Comparison of ENCODE assay signal across 16 cellular contexts in the genomic region with DNA sequence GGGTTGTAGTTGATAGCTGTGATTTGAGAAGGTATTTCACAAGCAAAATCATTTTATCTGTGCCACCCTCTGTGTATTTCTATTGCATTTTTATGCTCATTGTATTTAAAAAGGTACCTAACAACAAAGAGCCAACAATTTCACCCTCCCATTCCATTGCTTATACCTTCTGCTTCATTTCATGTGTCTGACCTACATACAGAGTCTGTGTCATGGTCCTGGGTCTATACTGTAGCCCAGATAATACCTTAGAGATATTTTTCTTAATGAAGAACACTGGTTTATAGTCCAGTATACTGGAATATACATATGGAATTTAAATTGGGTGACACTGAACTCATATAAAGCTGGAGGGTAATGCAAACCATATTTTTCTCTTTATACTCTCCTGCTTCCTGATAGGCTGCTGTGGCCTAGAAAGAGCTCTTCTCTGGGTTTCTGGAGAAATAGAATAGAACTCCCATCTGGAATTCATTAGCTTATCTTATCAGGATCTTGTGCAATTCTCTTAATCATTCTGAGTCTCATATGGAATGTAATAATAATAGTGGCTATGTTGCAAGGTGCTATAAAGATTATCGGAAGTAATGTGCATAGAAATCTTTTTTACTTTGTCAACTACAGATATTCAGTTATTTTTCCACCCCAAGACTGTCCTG. TPM values are rescaled to one million over a fixed set of nuclear protein-coding genes. Genes with fewer than 3 reads are reported as not detected.
DNase-seq lines count a peak whose midpoint lies in the region; ATAC-seq, FAIRE-seq and TF ChIP-seq lines count a peak whose summit lies in the region.
"Had no signal": no experiment of that assay in that cellular context is flagged by ENCODE, and none has a peak within 500 bp of the region (broad histone marks: within the 10 kb centered on the region; RNA-seq: fewer than 3 reads in every experiment).

No MANE protein-coding gene starts in this region.

- H4K20me1 ChIP-seq in astrocyte (ENCODE audit: insufficient read depth, low read length): no peaks in the 10 kb centered on the region

- peaks cover 3% of the 10 kb centered on the region for H3K4me1 ChIP-seq in astrocyte (ENCODE audit: insufficient read depth, low read length)
- H3K4me1 ChIP-seq: BE2C, SJSA1 had no signal

- no peaks in the 10 kb centered on the region for H3K9me3 ChIP-seq in astrocyte (ENCODE audit: insufficient read depth, low read depth, low read length)
- H3K9me3 ChIP-seq: BE2C, SJSA1 had no signal

- H3K4me1 Mint-ChIP-seq in astrocyte (ENCODE audit: low read depth, unreplicated experiment) (peaks cover 4% of the 10 kb centered on the region), T-cell (no peaks in the 10 kb centered on the region)

- no peak overlapping the region for H3K4me3 ChIP-seq in astrocyte (ENCODE audit: insufficient read depth, low read depth, low read length)
- H3K4me3 ChIP-seq in fibroblast of the aortic adventitia (ENCODE audit: low read depth, low read length): no peak overlapping the region
- H3K4me3 ChIP-seq: SJSA1 had no signal

- H3K36me3 ChIP-seq in astrocyte (ENCODE audit: insufficient read depth, low read length): no peaks in the 10 kb centered on the region
- H3K36me3 ChIP-seq: BE2C, SJSA1 had no signal

- H3K9ac ChIP-seq in astrocyte (ENCODE audit: low read length): no peak overlapping the region

- no peak overlapping the region for H2AFZ ChIP-seq in astrocyte (ENCODE audit: low read depth, low read length)

- H3K27me3 Mint-ChIP-seq in astrocyte (ENCODE audit: low read depth, unreplicated experiment): no peaks in the 10 kb centered on the region
- peaks cover under 1 to 3% of the 10 kb centered on the region in 2 donors for H3K27me3 Mint-ChIP-seq in T-cell

- H3K4me2 ChIP-seq in astrocyte (ENCODE audit: low read length): no peak overlapping the region

- no peak overlapping the region for H3K27ac ChIP-seq in astrocyte (ENCODE audit: low read depth, low read length)
- H3K27ac ChIP-seq: RWPE1, SJSA1 had no signal

- FAIRE-seq in astrocyte (lab: Jason Lieb, UNC): no peak

- CTCF ChIA-PET in T-cell (lab: Charles Lee): interaction anchor here in 1 of 2 donors (1.0 kb wide), 1 partner anchor 10 kb away, joined by 3 read pairs; no protein-coding TSS in a partner anchor

- no peaks in the 10 kb centered on the region for H3K79me2 ChIP-seq in astrocyte (ENCODE audit: insufficient read depth, low read length)

- ATAC-seq in HG03571 (IDR thresholded peaks at IDR 0.05; ENCODE audit: unreplicated experiment) (no peak), T-cell (replicated peaks in 1 of 4) (no peak)

- no peak for TF ChIP-seq CTCF in astrocyte (IDR thresholded peaks at IDR 0.05; ENCODE audit: insufficient read depth, low read depth, low read length)
- TF ChIP-seq CTCF in fibroblast of the aortic adventitia (IDR thresholded peaks at IDR 0.05; ENCODE audit: insufficient read depth, low read length): no peak

- H3K4me3 Mint-ChIP-seq in astrocyte (ENCODE audit: unreplicated experiment): no peak overlapping the region
- H3K4me3 Mint-ChIP-seq in T-cell: no peak overlapping the region
- H3K4me3 Mint-ChIP-seq: CD4-positive, alpha-beta T cell; H9 had no signal

- DNase-seq in HS-5 (ENCODE audit: low read depth) (peak; percentile 53), astrocyte (ENCODE audit: low read depth) (peak; percentile 76), fibroblast of the aortic adventitia (ENCODE audit: low read depth) (peak; percentile 93), NCI-H774 (lab: John Stamatoyannopoulos, UW) (no peak), NCI-H1105 (lab: John Stamatoyannopoulos, UW) (no peak), T-cell (no peak)
- DNase-seq: BE2C; CD4-positive, alpha-beta T cell; H9; NCI-H187; NCI-H345; NCI-H69; NK-92 treated with Interleukin-12 subunit alpha and Interleukin-12 subunit beta, amount 100 ng/mL, for 24 hours had no signal

- no peaks in the 10 kb centered on the region for H3K27me3 ChIP-seq in astrocyte (ENCODE audit: insufficient read depth, low read length)
- H3K27me3 ChIP-seq: SJSA1 had no signal

- H3K36me3 Mint-ChIP-seq in astrocyte (ENCODE audit: low read depth, unreplicated experiment) (no peaks in the 10 kb centered on the region), T-cell (no peaks in the 10 kb centered on the region)

- H3K27ac Mint-ChIP-seq in astrocyte (ENCODE audit: unreplicated experiment) (no peak overlapping the region), T-cell (no peak overlapping the region)
- H3K27ac Mint-ChIP-seq: CD4-positive, alpha-beta T cell; H9 had no signal

- POLR2A ChIA-PET in T-cell (lab: Charles Lee): no interaction called here

- H3K9me3 Mint-ChIP-seq in astrocyte (ENCODE audit: unreplicated experiment): no peaks in the 10 kb centered on the region
- H3K9me3 Mint-ChIP-seq in T-cell: no peaks in the 10 kb centered on the region
- H3K9me3 Mint-ChIP-seq: CD4-positive, alpha-beta T cell; H9 had no signal

RNA-seq across cellular contexts. Expression of a gene that starts 31.8 kb away (rescaled TPM):
- total RNA-seq in astrocyte (47.7 and 50.6 TPM in 2 replicates), fibroblast of the aortic adventitia (ENCODE audit: low replicate concordance) (62.7 and 95.4 TPM in 2 replicates), T-cell (10 to 100 TPM; 20.2 to 33.3 (median 28.8) TPM)

RNA-seq across cellular contexts. Expression of a gene that starts 54.3 kb away (rescaled TPM):
- total RNA-seq in astrocyte (0.70 and 0.91 TPM in 2 replicates), fibroblast of the aortic adventitia (ENCODE audit: low replicate concordance) (0.09 TPM in 1 of 2 replicates, not detected in the other), T-cell (not detected)
- total RNA-seq: CD4-positive, alpha-beta T cell had no signal

Comparison
In these comparisons a context has a peak if more than half of its experiments do, and no peak if none do; other contexts are left out.
1. DNase-seq: peak in HS-5 (single experiment), astrocyte (single experiment) and fibroblast of the aortic adventitia (single experiment); none in NCI-H774 (single experiment), NCI-H1105 (single experiment) and T-cell (0 of 34).